17 cellular contexts compared by ENCODE assay signal in genomic region chr4:105107105-105107856, GRCh38. TPM values are rescaled to one million over a fixed set of nuclear protein-coding genes. Genes with fewer than 3 reads are reported as not detected.
DNase-seq lines count a peak whose midpoint lies in the region; ATAC-seq and TF ChIP-seq lines count a peak whose summit lies in the region.
"Had no signal": no experiment of that assay in that cellular context is flagged by ENCODE, and none has a peak within 500 bp of the region (broad histone marks: within the 10 kb centered on the region; RNA-seq: fewer than 3 reads in every experiment).

No MANE protein-coding gene starts in this region.

- no peak overlapping the region for H3K27ac Mint-ChIP-seq in T-cell
- H3K27ac Mint-ChIP-seq in WTC11 = no peak overlapping the region
- H3K27ac Mint-ChIP-seq: HFFc6 had no signal

- TF ChIP-seq CTCF in esophagus muscularis mucosa (IDR thresholded peaks at IDR 0.05) (no peak), gastrocnemius medialis (IDR thresholded peaks at IDR 0.05 in 4 of 5, conservative IDR thresholded peaks at IDR 0.05 in 1 of 5) (no peak), WTC11 (IDR thresholded peaks at IDR 0.05) (no peak)

- DNase-seq in KBM-7 = peak; percentile 23
- no peak for DNase-seq in esophagus muscularis mucosa (ENCODE audit: extremely low spot score)
- DNase-seq in gastrocnemius medialis = no peak
- no peak for DNase-seq in nucleus accumbens (lab: John Stamatoyannopoulos, UW)
- DNase-seq in T-cell = no peak
- DNase-seq in WTC11 (ENCODE audit: low spot score) = no peak
- DNase-seq: BE2C, DMS153, EL, HFFc6, MM.1S, NCI-H1417 treated with DMSO at 0.1 percent for 48 hours, NCI-H2081, NCI-H510A treated with DMSO at 0.1 percent for 48 hours, RPMI8226 had no signal

- H3K9me3 Mint-ChIP-seq in T-cell (no peaks in the 10 kb centered on the region), WTC11 (peaks cover 5% of the 10 kb centered on the region)
- H3K9me3 Mint-ChIP-seq: HFFc6 had no signal

- H3K27me3 Mint-ChIP-seq in T-cell (peaks cover 3 to 18% of the 10 kb centered on the region in 2 donors), WTC11 (ENCODE audit: low read depth) (peaks cover 20% of the 10 kb centered on the region)

- H3K36me3 Mint-ChIP-seq in T-cell = no peaks in the 10 kb centered on the region
- H3K36me3 Mint-ChIP-seq in WTC11 = no peaks in the 10 kb centered on the region

- H3K4me1 Mint-ChIP-seq in T-cell (no peaks in the 10 kb centered on the region), WTC11 (no peaks in the 10 kb centered on the region)

- H3K9me3 ChIP-seq in BLaER1 treated with 17β-estradiol and CSF1 and Interleukin-3, amounts not matched to agents 10 nM and 100 nM (replicated peaks in 1 of 11) = peaks cover 0 to 72% (median 0%) of the 10 kb centered on the region in 11 experiments; a peak in 8 of 22 replicates
- H3K9me3 ChIP-seq in esophagus muscularis mucosa (no peaks in the 10 kb centered on the region), gastrocnemius medialis (no peaks in the 10 kb centered on the region)
- H3K9me3 ChIP-seq: BE2C had no signal

- CTCF ChIA-PET in T-cell (lab: Charles Lee) = interaction anchor here in 1 of 2 donors (1.0 kb wide), 1 partner anchor 182 kb away, joined by 3 read pairs; no protein-coding TSS in a partner anchor
- CTCF ChIA-PET in WTC11 (lab: Charles Lee) = no interaction called here

- intact Hi-C loops in esophagus muscularis mucosa (cut with DNase I) (no loop called here), gastrocnemius medialis (cut with DNase I; ENCODE audit: low total_unique reads) (no loop called here)

- TF ChIP-seq EP300 in esophagus muscularis mucosa (IDR thresholded peaks at IDR 0.05) = no peak

- H4K20me1 ChIP-seq in BLaER1 treated with 17β-estradiol and CSF1 and Interleukin-3, amounts not matched to agents 10 nM and 100 nM = no peaks in the 10 kb centered on the region

- H3K4me2 ChIP-seq in BLaER1 treated with 17β-estradiol and CSF1 and Interleukin-3, amounts not matched to agents 10 nM and 100 nM = peak overlapping the region in 7 of 11 experiments; percentile 6 to 84 (median 61); a peak in 14 of 22 replicates

- in situ Hi-C loops in KBM-7 (cut with MboI; ENCODE audit: low pct_unique_long_range_greater_than_20kb, low sequenced_read_pairs) = no loop called here
- in situ Hi-C loops in gastrocnemius medialis (cut with MboI; ENCODE audit: low sequenced_read_pairs in 4 of 4) = no loop called here

- peak overlapping the region in 4 of 11 experiments; percentile 53 to 76 (median 61); a peak in 8 of 22 replicates for H3K9ac ChIP-seq in BLaER1 treated with 17β-estradiol and CSF1 and Interleukin-3, amounts not matched to agents 10 nM and 100 nM

- peaks cover 0 to 9% (median 0%) of the 10 kb centered on the region in 11 experiments; a peak in 1 of 22 replicates for H3K36me3 ChIP-seq in BLaER1 treated with 17β-estradiol and CSF1 and Interleukin-3, amounts not matched to agents 10 nM and 100 nM
- H3K36me3 ChIP-seq in esophagus muscularis mucosa (no peaks in the 10 kb centered on the region), gastrocnemius medialis (no peaks in the 10 kb centered on the region)
- H3K36me3 ChIP-seq: BE2C had no signal

- TF ChIP-seq POLR2A in esophagus muscularis mucosa (IDR thresholded peaks at IDR 0.05; ENCODE audit: low read depth) (no peak), gastrocnemius medialis (IDR thresholded peaks at IDR 0.05) (no peak)

- peak overlapping the region in 1 of 10 experiments; percentile 0; a peak in 1 of 20 replicates for H3K4me3 ChIP-seq in BLaER1 treated with 17β-estradiol and CSF1 and Interleukin-3, amounts not matched to agents 10 nM and 100 nM
- H3K4me3 ChIP-seq in esophagus muscularis mucosa (no peak overlapping the region), gastrocnemius medialis (no peak overlapping the region)
- H3K4me3 ChIP-seq: SK-N-MC had no signal

- H3K27ac ChIP-seq in BLaER1 treated with 17β-estradiol and CSF1 and Interleukin-3, amounts not matched to agents 10 nM and 100 nM = peak overlapping the region in 7 of 11 experiments; percentile 1 to 95 (median 82); a peak in 14 of 22 replicates
- H3K27ac ChIP-seq in esophagus muscularis mucosa (replicated peaks in 1 of 4) (peak overlapping the region in 3 of 4 donors; percentile 20 to 63 (median 54)), gastrocnemius medialis (peak overlapping the region in 2 of 4 donors; percentile 27 to 69)
- H3K27ac ChIP-seq: SK-N-MC had no signal

- no peak overlapping the region for H3K4me3 Mint-ChIP-seq in T-cell
- no peak overlapping the region for H3K4me3 Mint-ChIP-seq in WTC11
- H3K4me3 Mint-ChIP-seq: HFFc6 had no signal

- no peaks in the 10 kb centered on the region for H3K27me3 ChIP-seq in BLaER1 treated with 17β-estradiol and CSF1 and Interleukin-3, amounts not matched to agents 10 nM and 100 nM
- no peaks in the 10 kb centered on the region for H3K27me3 ChIP-seq in esophagus muscularis mucosa
- H3K27me3 ChIP-seq in gastrocnemius medialis = no peaks in the 10 kb centered on the region
- H3K27me3 ChIP-seq: BE2C had no signal

- H3K4me1 ChIP-seq in BLaER1 treated with 17β-estradiol and CSF1 and Interleukin-3, amounts not matched to agents 10 nM and 100 nM = peaks cover 0 to 70% (median 27%) of the 10 kb centered on the region in 10 experiments; a peak in 11 of 20 replicates
- peaks cover 0 to 5% (median 0%) of the 10 kb centered on the region in 4 donors for H3K4me1 ChIP-seq in esophagus muscularis mucosa
- peaks cover 8 to 13% of the 10 kb centered on the region in 2 donors for H3K4me1 ChIP-seq in gastrocnemius medialis
- H3K4me1 ChIP-seq: BE2C had no signal

- ATAC-seq in gastrocnemius medialis (peak; percentile 27 to 34), T-cell (replicated peaks in 1 of 4) (no peak), WTC11 (no peak)

- POLR2A ChIA-PET in T-cell (lab: Charles Lee) (no interaction called here), WTC11 (lab: Charles Lee) (no interaction called here)

- WGBS in esophagus muscularis mucosa = 63% methylated on average over 5 of the region's 5 CpGs

TF ChIP-seq in WTC11, 78 proteins besides CTCF, POLR2A, EP300 and RAD21 (continues in another document):
- TF ChIP-seq SOX15 (CRISPR knock-in tag; IDR thresholded peaks at IDR 0.05) = no peak
- no peak for TF ChIP-seq IRF1 (CRISPR knock-in tag; IDR thresholded peaks at IDR 0.05)
- no peak for TF ChIP-seq RELA (CRISPR knock-in tag; IDR thresholded peaks at IDR 0.05; ENCODE audit: borderline replicate concordance)
- no peak for TF ChIP-seq ATF2 (CRISPR knock-in tag; IDR thresholded peaks at IDR 0.05; ENCODE audit: borderline replicate concordance, low read depth)
- no peak for TF ChIP-seq USF2 (CRISPR knock-in tag; IDR thresholded peaks at IDR 0.05)
- no peak for TF ChIP-seq FOXP4 (CRISPR knock-in tag; IDR thresholded peaks at IDR 0.05)
- no peak for TF ChIP-seq GABPB1 (CRISPR knock-in tag; IDR thresholded peaks at IDR 0.05)
- no peak for TF ChIP-seq NR2C2 (CRISPR knock-in tag; IDR thresholded peaks at IDR 0.05)
- no peak for TF ChIP-seq CREB1 (CRISPR knock-in tag; IDR thresholded peaks at IDR 0.05)
- TF ChIP-seq GTF2I (CRISPR knock-in tag; conservative IDR thresholded peaks at IDR 0.05) = no peak

RNA-seq across cellular contexts. Expression of gene TET2, which starts 39.4 kb away (rescaled TPM):
- 10 to 100 TPM; 22.0 to 31.5 (median 28.0) TPM for total RNA-seq in esophagus muscularis mucosa
- total RNA-seq in gastrocnemius medialis = 10 to 100 TPM; 12.9 to 18.0 (median 16.4) TPM
- total RNA-seq in T-cell = 10 to 100 TPM; 17.0 to 41.9 (median 18.6) TPM
- total RNA-seq in WTC11 (2021) = 2.7 to 3.4 TPM (median 2.9 TPM) in 3 replicates

Comparison
In these comparisons a context has a peak if more than half of its experiments do, and no peak if none do; other contexts are left out.
1. ATAC-seq: peak in gastrocnemius medialis (2 of 2); none in T-cell (0 of 4) and WTC11 (single experiment).